In the genomic region with DNA sequence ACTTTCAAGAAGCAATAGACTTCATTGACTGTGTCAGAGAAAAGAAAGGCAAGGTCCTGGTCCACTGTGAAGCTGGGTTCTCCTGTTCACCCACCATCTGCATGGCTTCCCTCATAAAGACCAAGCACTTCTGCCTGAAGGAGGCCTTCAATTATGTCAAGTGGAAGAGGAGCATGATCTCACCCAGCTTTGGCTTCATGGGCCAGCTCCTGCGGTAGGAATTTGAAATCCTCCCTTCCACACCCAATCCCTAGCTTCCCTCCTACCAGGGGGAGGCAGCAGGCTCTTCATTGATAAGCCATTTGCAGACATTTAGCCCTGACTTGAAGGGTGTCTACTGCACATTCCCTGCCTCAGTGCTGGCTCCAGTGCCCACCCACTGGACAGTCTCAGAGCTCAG, we compare ENCODE assay signal across 6 cellular contexts.
"Had no signal": no experiment of that assay in that cellular context is flagged by ENCODE, and none has a peak within 500 bp of the region (broad histone marks: within the 10 kb centered on the region; RNA-seq: fewer than 3 reads in every experiment).

No MANE protein-coding gene starts in this region.

- H3K36me3 ChIP-seq: HAP-1 had no signal

- H3K4me3 ChIP-seq: GM23248, HAP-1 had no signal

- H3K9ac ChIP-seq: GM23248 had no signal

- DNase-seq: GM23248, GOT3, H7, KBM-7 had no signal

- H2AFZ ChIP-seq: GM23248 had no signal

- H3K9me3 ChIP-seq: HAP-1 had no signal

- H3K27ac ChIP-seq: GM23248 had no signal

- ATAC-seq: HCT116 had no signal
